Comparison of ENCODE assay signal across 10 cellular contexts in the genomic region with DNA sequence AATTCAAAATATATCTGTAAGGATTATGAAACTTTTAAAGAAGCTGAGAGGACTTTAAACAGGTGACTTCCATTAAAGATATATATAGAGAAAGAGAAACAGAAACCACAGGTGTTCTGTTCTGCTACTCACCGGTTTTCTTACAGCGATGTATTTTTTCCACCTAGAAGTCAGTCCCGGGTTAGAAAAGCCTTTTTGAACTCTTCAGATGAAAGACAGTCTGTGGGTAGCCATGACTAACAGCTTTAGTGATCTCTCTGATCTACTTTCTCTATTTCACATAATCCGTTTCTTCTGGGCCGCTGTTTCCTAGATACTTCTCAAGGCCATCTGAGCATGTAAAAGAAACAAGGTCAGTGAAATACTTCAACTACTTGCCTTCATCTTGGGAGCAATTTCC. TPM values are rescaled to one million over a fixed set of nuclear protein-coding genes. Genes with fewer than 3 reads are reported as not detected.
DNase-seq lines count a peak whose midpoint lies in the region; ATAC-seq and TF ChIP-seq lines count a peak whose summit lies in the region.
"Had no signal": no experiment of that assay in that cellular context is flagged by ENCODE, and none has a peak within 500 bp of the region (broad histone marks: within the 10 kb centered on the region; RNA-seq: fewer than 3 reads in every experiment).

No MANE protein-coding gene starts in this region.

- peak overlapping the region; percentile 33 for H3K4me3 ChIP-seq in CD8-positive, alpha-beta memory T cell (ENCODE audit: low read length)
- no peak overlapping the region for H3K4me3 ChIP-seq in heart right ventricle

- no peak for TF ChIP-seq CTCF in heart right ventricle (IDR thresholded peaks at IDR 0.05)

- H3K4me1 ChIP-seq in CD8-positive, alpha-beta memory T cell (ENCODE audit: insufficient read depth, low read length) = peaks cover 19% of the 10 kb centered on the region
- H3K4me1 ChIP-seq in heart right ventricle = no peaks in the 10 kb centered on the region

- peaks cover 17 to 30% (median 21%) of the 10 kb centered on the region in 3 donors for H3K4me1 Mint-ChIP-seq in CD8-positive, alpha-beta memory T cell
- peaks cover 8% of the 10 kb centered on the region for H3K4me1 Mint-ChIP-seq in activated T-helper 17 cell treated with anti-CD3 and anti-CD28 coated beads, Interleukin-2, amount 50 U/mL, for 72 hours

- no peak overlapping the region for H3K27ac ChIP-seq in CD8-positive, alpha-beta memory T cell (ENCODE audit: low read depth, low read length)
- no peak overlapping the region for H3K27ac ChIP-seq in heart right ventricle

- POLR2A ChIA-PET in CD8-positive, alpha-beta memory T cell (lab: Charles Lee) = interaction anchor here (0.8 to 1.0 kb wide), 3 partner anchors 10 to 37 kb away, joined by 3 to 4 read pairs (median 4); a partner anchor contains a TSS

- CTCF ChIA-PET in CD8-positive, alpha-beta memory T cell (lab: Charles Lee) = interaction anchor here (1.5 to 1.7 kb wide), 2 partner anchors 22 to 36 kb away, joined by 3 to 4 read pairs; no protein-coding TSS in a partner anchor

- peak overlapping the region in 7 of 8 donors; percentile 72 to 95 (median 83) for H3K27ac Mint-ChIP-seq in CD8-positive, alpha-beta memory T cell
- peak overlapping the region; percentile 60 for H3K27ac Mint-ChIP-seq in activated T-helper 17 cell treated with anti-CD3 and anti-CD28 coated beads, Interleukin-2, amount 50 U/mL, for 72 hours

- ATAC-seq in GM19351 (IDR thresholded peaks at IDR 0.05; ENCODE audit: unreplicated experiment) (peak; percentile 89), HG03064 (IDR thresholded peaks at IDR 0.05; ENCODE audit: low read depth, unreplicated experiment) (peak; percentile 92), heart right ventricle (no peak)
- peak; percentile 98 for ATAC-seq in activated T-helper 17 cell treated with anti-CD3 and anti-CD28 coated beads, Interleukin-2, amount 50 U/mL, for 72 hours (replicated peaks)

- intact Hi-C loops in heart right ventricle (cut with DNase I) = no loop called here

- no peak for TF ChIP-seq POLR2A in erythroblast (IDR thresholded peaks at IDR 0.05; ENCODE audit: low read length)

- peaks cover 6% of the 10 kb centered on the region in 2 donors for H3K27me3 Mint-ChIP-seq in CD8-positive, alpha-beta memory T cell
- peaks cover 9% of the 10 kb centered on the region for H3K27me3 Mint-ChIP-seq in activated T-helper 17 cell treated with anti-CD3 and anti-CD28 coated beads, Interleukin-2, amount 50 U/mL, for 72 hours

- WGBS in heart right ventricle, 2 donors = 74 to 92% methylated on average over 5 of the region's 5 CpGs

- H3K36me3 Mint-ChIP-seq in CD8-positive, alpha-beta memory T cell = peaks cover 5 to 10% (median 6%) of the 10 kb centered on the region in 3 donors
- no peaks in the 10 kb centered on the region for H3K36me3 Mint-ChIP-seq in activated T-helper 17 cell treated with anti-CD3 and anti-CD28 coated beads, Interleukin-2, amount 50 U/mL, for 72 hours (ENCODE audit: low read depth)

- no peaks in the 10 kb centered on the region for H3K9me3 ChIP-seq in CD8-positive, alpha-beta memory T cell (ENCODE audit: low read length)
- peaks cover 0 to 6% (median 0%) of the 10 kb centered on the region in 11 donors for H3K9me3 ChIP-seq in heart right ventricle

- peaks cover 0 to 4% (median 0%) of the 10 kb centered on the region in 5 donors for H3K9me3 Mint-ChIP-seq in CD8-positive, alpha-beta memory T cell
- H3K9me3 Mint-ChIP-seq in activated T-helper 17 cell treated with anti-CD3 and anti-CD28 coated beads, Interleukin-2, amount 50 U/mL, for 72 hours = no peaks in the 10 kb centered on the region

- peak in 2 of 5 donors; percentile 60 to 76 for DNase-seq in CD8-positive, alpha-beta memory T cell
- DNase-seq in NCI-H2171 (lab: John Stamatoyannopoulos, UW) (no peak), heart right ventricle (no peak), erythroblast (lab: John Stamatoyannopoulos, UW) (no peak), HuH-7 (ENCODE audit: low spot score) (no peak)
- DNase-seq: DMS79 treated with DMSO at 0.1 percent for 48 hours had no signal

- no peaks in the 10 kb centered on the region for H3K27me3 ChIP-seq in CD8-positive, alpha-beta memory T cell (ENCODE audit: insufficient read depth, low read length, poor library complexity, severe bottlenecking)
- peaks cover 0 to 8% (median 0%) of the 10 kb centered on the region in 7 donors for H3K27me3 ChIP-seq in heart right ventricle

- no peaks in the 10 kb centered on the region for H3K36me3 ChIP-seq in CD8-positive, alpha-beta memory T cell (ENCODE audit: insufficient read depth, low read length)
- H3K36me3 ChIP-seq in heart right ventricle = no peaks in the 10 kb centered on the region

- peak overlapping the region; percentile 63 to 84 (median 73) for H3K4me3 Mint-ChIP-seq in CD8-positive, alpha-beta memory T cell
- H3K4me3 Mint-ChIP-seq in activated T-helper 17 cell treated with anti-CD3 and anti-CD28 coated beads, Interleukin-2, amount 50 U/mL, for 72 hours = peak overlapping the region; percentile 70

RNA-seq across cellular contexts. Expression of a gene that starts 25.1 kb away (rescaled TPM):
- not detected for total RNA-seq in CD8-positive, alpha-beta memory T cell
- 0.48 TPM for polyA plus RNA-seq in CD8-positive, alpha-beta memory T cell
- total RNA-seq in activated T-helper 17 cell treated with anti-CD3 and anti-CD28 coated beads, Interleukin-2, amount 50 U/mL, for 72 hours = not detected
- under 1 TPM in 1 of 10 donors, not detected in 9; 0.59 TPM for total RNA-seq in heart right ventricle
- polyA plus RNA-seq in heart right ventricle = not detected
- total RNA-seq: endothelial cell of umbilical vein had no signal
- polyA plus RNA-seq: endothelial cell of umbilical vein had no signal

RNA-seq across cellular contexts. Expression of a gene that starts 37.0 kb away (rescaled TPM):
- total RNA-seq in CD8-positive, alpha-beta memory T cell = 10 to 100 TPM; 20.3 to 21.6 TPM
- 3.9 TPM for polyA plus RNA-seq in CD8-positive, alpha-beta memory T cell
- total RNA-seq in activated T-helper 17 cell treated with anti-CD3 and anti-CD28 coated beads, Interleukin-2, amount 50 U/mL, for 72 hours = 10 to 100 TPM in 1 of 2 donors, 1 to 10 TPM in 1; 8.9 to 13.4 TPM
- 10 to 100 TPM in 3 of 10 donors, 1 to 10 TPM in 7; 4.8 to 11.4 (median 8.0) TPM for total RNA-seq in heart right ventricle
- 1 to 10 TPM; 1.7 to 2.9 TPM for polyA plus RNA-seq in heart right ventricle

RNA-seq across cellular contexts. Expression of a gene that starts 37.0 kb away (rescaled TPM):
- 1 to 10 TPM; 6.7 to 7.0 TPM for total RNA-seq in CD8-positive, alpha-beta memory T cell
- polyA plus RNA-seq in CD8-positive, alpha-beta memory T cell = 17.6 TPM
- total RNA-seq in activated T-helper 17 cell treated with anti-CD3 and anti-CD28 coated beads, Interleukin-2, amount 50 U/mL, for 72 hours = 10 to 100 TPM in 1 of 2 donors, 1 to 10 TPM in 1; 9.2 to 14.7 TPM
- total RNA-seq in heart right ventricle = 1 to 10 TPM; 3.3 to 9.1 (median 4.9) TPM
- 1 to 10 TPM; 5.3 to 7.6 TPM for polyA plus RNA-seq in heart right ventricle

Comparison
In these comparisons a context has a peak if more than half of its experiments do, and no peak if none do; other contexts are left out.
1. ATAC-seq: peak in GM19351 (single experiment), HG03064 (single experiment) and activated T-helper 17 cell treated with anti-CD3 and anti-CD28 coated beads, Interleukin-2, amount 50 U/mL, for 72 hours (single experiment); none in heart right ventricle (0 of 8).